Comparison of ENCODE assay signal across 1 cellular context in genomic region chr2:60884795-60885194, GRCh38.
TF ChIP-seq lines count a peak whose summit lies in the region.

No MANE protein-coding gene starts in this region.

TF ChIP-seq in HepG2, 621 proteins besides CTCF, POLR2A, EP300 and RAD21 (continued from another document):
- TF ChIP-seq AHR (CRISPR knock-in tag; IDR thresholded peaks at IDR 0.05) (no peak), HNF1B (CRISPR knock-in tag; IDR thresholded peaks at IDR 0.05) (no peak), ZBTB34 (CRISPR knock-in tag; IDR thresholded peaks at IDR 0.05) (no peak), ZNF225 (CRISPR knock-in tag; IDR thresholded peaks at IDR 0.05) (no peak), TSC22D2 (CRISPR knock-in tag; IDR thresholded peaks at IDR 0.05; ENCODE audit: borderline replicate concordance) (no peak), ZNF546 (CRISPR knock-in tag; conservative IDR thresholded peaks at IDR 0.05) (no peak), ZNF614 (CRISPR knock-in tag; IDR thresholded peaks at IDR 0.05; ENCODE audit: borderline replicate concordance) (no peak), ZNF878 (CRISPR knock-in tag; IDR thresholded peaks at IDR 0.05) (no peak), BCL3 (CRISPR knock-in tag; IDR thresholded peaks at IDR 0.05) (no peak)
